ENCODE assay signal across 1 cellular context in genomic region chr12:38892090-38892786, GRCh38.
TF ChIP-seq lines count a peak whose summit lies in the region.

No MANE protein-coding gene starts in this region.

TF ChIP-seq in GM12878, 131 proteins besides CTCF, POLR2A, EP300 and RAD21 (continued from another document and continues in another):
- TF ChIP-seq ATF2 (IDR thresholded peaks at IDR 0.05; ENCODE audit: low read length): no peak
- no peak for TF ChIP-seq MEF2A (IDR thresholded peaks at IDR 0.05; ENCODE audit: insufficient read depth, low read depth, low read length)
- TF ChIP-seq MTA2 (IDR thresholded peaks at IDR 0.05; ENCODE audit: low read depth): peak; percentile 16; the same call in 1 of the 2 replicates
- TF ChIP-seq, protein P1, sequence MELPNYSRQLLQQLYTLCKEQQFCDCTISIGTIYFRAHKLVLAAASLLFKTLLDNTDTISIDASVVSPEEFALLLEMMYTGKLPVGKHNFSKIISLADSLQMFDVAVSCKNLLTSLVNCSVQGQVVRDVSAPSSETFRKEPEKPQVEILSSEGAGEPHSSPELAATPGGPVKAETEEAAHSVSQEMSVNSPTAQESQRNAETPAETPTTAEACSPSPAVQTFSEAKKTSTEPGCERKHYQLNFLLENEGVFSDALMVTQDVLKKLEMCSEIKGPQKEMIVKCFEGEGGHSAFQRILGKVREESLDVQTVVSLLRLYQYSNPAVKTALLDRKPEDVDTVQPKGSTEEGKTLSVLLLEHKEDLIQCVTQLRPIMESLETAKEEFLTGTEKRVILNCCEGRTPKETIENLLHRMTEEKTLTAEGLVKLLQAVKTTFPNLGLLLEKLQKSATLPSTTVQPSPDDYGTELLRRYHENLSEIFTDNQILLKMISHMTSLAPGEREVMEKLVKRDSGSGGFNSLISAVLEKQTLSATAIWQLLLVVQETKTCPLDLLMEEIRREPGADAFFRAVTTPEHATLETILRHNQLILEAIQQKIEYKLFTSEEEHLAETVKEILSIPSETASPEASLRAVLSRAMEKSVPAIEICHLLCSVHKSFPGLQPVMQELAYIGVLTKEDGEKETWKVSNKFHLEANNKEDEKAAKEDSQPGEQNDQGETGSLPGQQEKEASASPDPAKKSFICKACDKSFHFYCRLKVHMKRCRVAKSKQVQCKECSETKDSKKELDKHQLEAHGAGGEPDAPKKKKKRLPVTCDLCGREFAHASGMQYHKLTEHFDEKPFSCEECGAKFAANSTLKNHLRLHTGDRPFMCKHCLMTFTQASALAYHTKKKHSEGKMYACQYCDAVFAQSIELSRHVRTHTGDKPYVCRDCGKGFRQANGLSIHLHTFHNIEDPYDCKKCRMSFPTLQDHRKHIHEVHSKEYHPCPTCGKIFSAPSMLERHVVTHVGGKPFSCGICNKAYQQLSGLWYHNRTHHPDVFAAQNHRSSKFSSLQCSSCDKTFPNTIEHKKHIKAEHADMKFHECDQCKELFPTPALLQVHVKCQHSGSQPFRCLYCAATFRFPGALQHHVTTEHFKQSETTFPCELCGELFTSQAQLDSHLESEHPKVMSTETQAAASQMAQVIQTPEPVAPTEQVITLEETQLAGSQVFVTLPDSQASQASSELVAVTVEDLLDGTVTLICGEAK (IDR thresholded peaks at IDR 0.05; ENCODE audit: borderline replicate concordance): no peak
- TF ChIP-seq ZBTB33 (IDR thresholded peaks at IDR 0.05): no peak
- TF ChIP-seq FOXK2 (IDR thresholded peaks at IDR 0.05): no peak
- TF ChIP-seq SMAD1 (IDR thresholded peaks at IDR 0.05; ENCODE audit: low read depth, partially characterized antibody): no peak
- TF ChIP-seq BCLAF1 (IDR thresholded peaks at IDR 0.05): no peak
- TF ChIP-seq SMAD5 (IDR thresholded peaks at IDR 0.05; ENCODE audit: low read depth): no peak
- TF ChIP-seq CUX1 (IDR thresholded peaks at IDR 0.05; ENCODE audit: insufficient replicate concordance, low read depth, low read length): no peak
- no peak for TF ChIP-seq BACH1 (IDR thresholded peaks at IDR 0.05; ENCODE audit: borderline replicate concordance)
- no peak for TF ChIP-seq SMC3 (IDR thresholded peaks at IDR 0.05; ENCODE audit: borderline replicate concordance, low read length)
- no peak for TF ChIP-seq MYC (IDR thresholded peaks at IDR 0.05; ENCODE audit: insufficient read depth, insufficient read length, insufficient replicate concordance, low read length, severe bottlenecking)
- TF ChIP-seq YY1 (IDR thresholded peaks at IDR 0.05; ENCODE audit: low read depth, low read length): no peak
- TF ChIP-seq SUPT20H (IDR thresholded peaks at IDR 0.05; ENCODE audit: borderline replicate concordance, control insufficient read depth, low read depth, low read length): no peak
- TF ChIP-seq PKNOX1 (IDR thresholded peaks at IDR 0.05): no peak
- 0 out of 2 replicates have a peak, but pooled peaks have one; percentile 22 for TF ChIP-seq DPF2 (IDR thresholded peaks at IDR 0.05)
- no peak for TF ChIP-seq ZNF622 (IDR thresholded peaks at IDR 0.05)
- TF ChIP-seq NFIC (IDR thresholded peaks at IDR 0.05; ENCODE audit: low read depth, low read length): no peak; the same call in 1 of the 2 replicates
- no peak for TF ChIP-seq IRF5 (IDR thresholded peaks at IDR 0.05; ENCODE audit: borderline replicate concordance)
- no peak for TF ChIP-seq MYB (IDR thresholded peaks at IDR 0.05; ENCODE audit: borderline replicate concordance, low read depth, low read length)
- TF ChIP-seq CBFB (IDR thresholded peaks at IDR 0.05; ENCODE audit: low read depth): no peak
- TF ChIP-seq ZNF592 (IDR thresholded peaks at IDR 0.05): no peak
- TF ChIP-seq SP1 (IDR thresholded peaks at IDR 0.05; ENCODE audit: low read depth, low read length): no peak
- TF ChIP-seq KAT2A (conservative IDR thresholded peaks at IDR 0.05; ENCODE audit: control insufficient read depth, low read depth, low read length): no peak
- 0 out of 2 replicates have a peak, but pooled peaks have one; percentile 26 for TF ChIP-seq GATAD2B (conservative IDR thresholded peaks at IDR 0.05; ENCODE audit: low read depth)
- no peak for TF ChIP-seq STAT1 (conservative IDR thresholded peaks at IDR 0.05)
- no peak for TF ChIP-seq MTA3 (IDR thresholded peaks at IDR 0.05; ENCODE audit: borderline replicate concordance, low read length)
